In the genomic region with DNA sequence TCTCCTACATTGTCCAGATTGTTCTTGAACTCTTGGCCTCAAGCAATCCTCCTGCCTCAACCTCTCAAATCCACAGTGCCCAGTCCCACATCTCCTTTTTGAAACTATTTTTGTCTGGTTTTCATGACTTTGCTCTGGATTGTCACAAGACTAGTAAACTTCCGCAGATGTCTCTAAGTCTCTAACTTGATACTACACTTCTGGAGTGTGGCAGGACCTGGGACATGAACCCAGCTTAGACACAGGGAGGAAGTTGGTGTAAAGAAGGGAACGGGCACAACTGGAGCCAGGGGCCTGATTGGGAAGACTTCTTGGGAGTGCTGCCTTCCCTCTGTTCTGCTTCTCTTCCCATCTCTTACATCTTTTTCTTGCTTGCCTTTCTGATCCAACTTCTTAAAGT, we compare ENCODE assay signal across 18 cellular contexts. TPM values are rescaled to one million over a fixed set of nuclear protein-coding genes. Genes with fewer than 3 reads are reported as not detected.
DNase-seq lines count a peak whose midpoint lies in the region; ATAC-seq, FAIRE-seq and TF ChIP-seq lines count a peak whose summit lies in the region.
"Had no signal": no experiment of that assay in that cellular context is flagged by ENCODE, and none has a peak within 500 bp of the region (broad histone marks: within the 10 kb centered on the region; RNA-seq: fewer than 3 reads in every experiment).

No MANE protein-coding gene starts in this region.

- TF ChIP-seq EP300 in gastroesophageal sphincter (IDR thresholded peaks at IDR 0.05), result no peak

- WGBS in gastroesophageal sphincter (ENCODE audit: low coverage in 1 of 2), 2 donors, result 70% methylated on average over 2 of the region's 2 CpGs; no CpG with 5 or more reads in 1 of the 2 donors
- 89 to 98% (median 92%) methylated on average over 2 of the region's 2 CpGs for WGBS in small intestine, 3 donors

- TF ChIP-seq CTCF in MM.1S (IDR thresholded peaks at IDR 0.05; ENCODE audit: low read length) (no peak), gastroesophageal sphincter (IDR thresholded peaks at IDR 0.05) (no peak)

- H3K9ac ChIP-seq in MM.1S (ENCODE audit: low read length), result no peak overlapping the region
- H3K9ac ChIP-seq: SK-N-SH had no signal

- H3K27me3 ChIP-seq in MM.1S (replicated peaks; ENCODE audit: insufficient read depth, low read length), result no peaks in the 10 kb centered on the region
- no peaks in the 10 kb centered on the region for H3K27me3 ChIP-seq in gastroesophageal sphincter
- no peaks in the 10 kb centered on the region for H3K27me3 ChIP-seq in small intestine (ENCODE audit: control insufficient read depth in 2 of 2, insufficient read depth in 2 of 2, low read length in 2 of 2)
- H3K27me3 ChIP-seq: Peyer's patch had no signal

- intact Hi-C loops in left ventricle myocardium superior (cut with micrococcal nuclease) (no loop called here), Right ventricle myocardium superior (cut with DNase I) (no loop called here)

- H3K4me3 ChIP-seq in MM.1S (ENCODE audit: low read length) (no peak overlapping the region), gastroesophageal sphincter (no peak overlapping the region), small intestine (ENCODE audit: low read depth in 1 of 2, low read length in 2 of 2) (no peak overlapping the region)
- H3K4me3 ChIP-seq: Peyer's patch had no signal

- H3K36me3 ChIP-seq in MM.1S (replicated peaks; ENCODE audit: insufficient read depth, low read length) (no peaks in the 10 kb centered on the region), gastroesophageal sphincter (no peaks in the 10 kb centered on the region), small intestine (ENCODE audit: control insufficient read depth in 2 of 2, insufficient read depth in 2 of 2, low read length in 2 of 2) (no peaks in the 10 kb centered on the region)
- H3K36me3 ChIP-seq: Peyer's patch had no signal

- H3K79me2 ChIP-seq in MM.1S (ENCODE audit: low read length), result peaks cover 15% of the 10 kb centered on the region

- no peak for FAIRE-seq in small intestine (lab: Jason Lieb, UNC)
- FAIRE-seq: GM12892 had no signal

- TF ChIP-seq POLR2A in gastroesophageal sphincter (IDR thresholded peaks at IDR 0.05), result no peak

- peaks cover 33% of the 10 kb centered on the region for H3F3A ChIP-seq in MM.1S (ENCODE audit: insufficient read depth, low read length)

- H3K4me1 ChIP-seq in MM.1S (ENCODE audit: low read length), result peaks cover 44% of the 10 kb centered on the region
- no peaks in the 10 kb centered on the region for H3K4me1 ChIP-seq in gastroesophageal sphincter
- H3K4me1 ChIP-seq in small intestine (ENCODE audit: control insufficient read depth in 2 of 2, insufficient read depth in 1 of 2, low read depth in 1 of 2, low read length in 1 of 2), result no peaks in the 10 kb centered on the region

- H3K9me2 ChIP-seq in MM.1S (replicated peaks; ENCODE audit: insufficient read depth, low read length), result no peaks in the 10 kb centered on the region
- H3K9me2 ChIP-seq: SK-N-SH had no signal

- H3K4me2 ChIP-seq in MM.1S (ENCODE audit: low read depth, low read length), result peak overlapping the region; percentile 81
- H3K4me2 ChIP-seq: SK-N-SH had no signal

- no peak overlapping the region for H3K27ac ChIP-seq in MM.1S (ENCODE audit: low read length)
- no peak overlapping the region for H3K27ac ChIP-seq in gastroesophageal sphincter
- H3K27ac ChIP-seq in small intestine (ENCODE audit: low read depth in 1 of 2, low read length in 1 of 2), result no peak overlapping the region
- H3K27ac ChIP-seq: Peyer's patch had no signal

- H2AFZ ChIP-seq in MM.1S (ENCODE audit: low read length), result 0 out of 2 replicates have a peak overlapping the region, but pooled peaks have one; percentile 78

- ATAC-seq in left ventricle myocardium superior (peak; percentile 58), Right ventricle myocardium superior (ENCODE audit: poor library complexity) (no peak), gastroesophageal sphincter (peak; percentile 19), HG03025 (IDR thresholded peaks at IDR 0.05; ENCODE audit: low FRiP score, unreplicated experiment) (no peak)

- H4K20me1 ChIP-seq in MM.1S (ENCODE audit: insufficient read depth, low read length), result no peaks in the 10 kb centered on the region

- H3K9me3 ChIP-seq in MM.1S (replicated peaks; ENCODE audit: insufficient read depth, low read length), result no peaks in the 10 kb centered on the region
- H3K9me3 ChIP-seq in gastroesophageal sphincter, result peaks cover 0 to 4% (median 0%) of the 10 kb centered on the region in 3 donors
- no peaks in the 10 kb centered on the region for H3K9me3 ChIP-seq in small intestine (ENCODE audit: control insufficient read depth, low read depth)
- H3K9me3 ChIP-seq: Peyer's patch, SK-N-SH had no signal

- DNase-seq in left ventricle myocardium superior, result no peak
- DNase-seq in Right ventricle myocardium superior, result no peak
- DNase-seq in MM.1S, result peak; percentile 4
- no peak for DNase-seq in activated T-cell treated with anti-CD3 and anti-CD28 coated beads, Interleukin-2, amount 50 U/mL, for 48 hours
- DNase-seq in small intestine, result no peak
- DNase-seq: DMS 273 treated with DMSO at 0.1 percent for 48 hours, GOT3, KBM-7, NCI-H1048, NCI-H1436 treated with DMSO at 0.1 percent for 48 hours, NCI-H2081, NCI-H510A treated with DMSO at 0.1 percent for 48 hours, Peyer's patch, SHP77, SK-N-SH had no signal

RNA-seq across cellular contexts. Expression of gene DISC1, which starts 16.2 kb away (rescaled TPM):
- 4.3 TPM for total RNA-seq in left ventricle myocardium superior
- 3.0 TPM for total RNA-seq in Right ventricle myocardium superior
- 1 to 10 TPM; 4.4 to 9.8 (median 6.8) TPM for total RNA-seq in gastroesophageal sphincter
- under 1 TPM in 2 of 3 donors, not detected in 1; 0.27 to 0.85 TPM for polyA plus RNA-seq in small intestine

Comparison
In these comparisons a context has a peak if more than half of its experiments do, and no peak if none do; other contexts are left out.
1. ATAC-seq: peak in left ventricle myocardium superior (single experiment) and gastroesophageal sphincter (single experiment); none in Right ventricle myocardium superior (single experiment) and HG03025 (single experiment).